Comparison of ENCODE assay signal across 8 cellular contexts in genomic region chr2:238425979-238426567, GRCh38. TPM values are rescaled to one million over a fixed set of nuclear protein-coding genes. Genes with fewer than 3 reads are reported as not detected.
DNase-seq lines count a peak whose midpoint lies in the region; ATAC-seq and TF ChIP-seq lines count a peak whose summit lies in the region.

No MANE protein-coding gene starts in this region.

- no peaks in the 10 kb centered on the region; the same call in 1 of the 2 replicates for H4K20me1 ChIP-seq in OCI-LY3 (ENCODE audit: insufficient read depth, low read length)

- no peaks in the 10 kb centered on the region for H3K27me3 Mint-ChIP-seq in central memory CD8-positive, alpha-beta T cell

- peak overlapping the region; percentile 92 for H3K9ac ChIP-seq in OCI-LY3 (ENCODE audit: low read length)

- H3K27ac ChIP-seq in OCI-LY3 (ENCODE audit: low read length) (peak overlapping the region; percentile 76), left lung (peak overlapping the region; percentile 92 to 98), suprapubic skin (peak overlapping the region; percentile 93)

- peak overlapping the region; percentile 87 for H3K4me3 Mint-ChIP-seq in central memory CD8-positive, alpha-beta T cell

- H3K4me1 ChIP-seq in OCI-LY3 (ENCODE audit: low read length) = peaks cover 9% of the 10 kb centered on the region; the same call in 1 of the 2 replicates
- peaks cover 10 to 30% of the 10 kb centered on the region in 2 donors for H3K4me1 ChIP-seq in left lung
- peaks cover 36% of the 10 kb centered on the region for H3K4me1 ChIP-seq in suprapubic skin

- no peaks in the 10 kb centered on the region for H3K9me3 Mint-ChIP-seq in central memory CD8-positive, alpha-beta T cell

- H3K4me3 ChIP-seq in OCI-LY3 (ENCODE audit: low read length) (peak overlapping the region; percentile 97), left lung (peak overlapping the region; percentile 93 to 97), suprapubic skin (peak overlapping the region; percentile 90)

- peak overlapping the region; percentile 69; the same call in 1 of the 2 replicates for H2AFZ ChIP-seq in OCI-LY3 (ENCODE audit: low read depth, low read length)

- no peak for TF ChIP-seq EP300 in suprapubic skin (IDR thresholded peaks at IDR 0.05)

- H3K36me3 Mint-ChIP-seq in central memory CD8-positive, alpha-beta T cell (ENCODE audit: insufficient read depth) = peaks cover 14% of the 10 kb centered on the region

- TF ChIP-seq CTCF in OCI-LY3 (IDR thresholded peaks at IDR 0.05; ENCODE audit: low read depth, low read length) (no peak), left lung (IDR thresholded peaks at IDR 0.05) (no peak), suprapubic skin (IDR thresholded peaks at IDR 0.05) (no peak)

- peaks cover 46% of the 10 kb centered on the region for H3K4me1 Mint-ChIP-seq in central memory CD8-positive, alpha-beta T cell

- peaks cover 41% of the 10 kb centered on the region for H3K79me2 ChIP-seq in OCI-LY3 (ENCODE audit: low read length)

- ATAC-seq in GM18519 (IDR thresholded peaks at IDR 0.05; ENCODE audit: low FRiP score, unreplicated experiment) (peak; percentile 7), HG03108 (IDR thresholded peaks at IDR 0.05; ENCODE audit: unreplicated experiment) (peak; percentile 4), left lung (peak; percentile 41)
- peak; percentile 8 for ATAC-seq in central memory CD8-positive, alpha-beta T cell (replicated peaks; ENCODE audit: extremely low read depth, poor library complexity, severe bottlenecking)

- H3K36me3 ChIP-seq in OCI-LY3 (replicated peaks; ENCODE audit: low read depth, low read length) (peaks cover 8% of the 10 kb centered on the region), left lung (peaks cover 0 to 10% of the 10 kb centered on the region in 2 donors), suprapubic skin (peaks cover 5% of the 10 kb centered on the region)

- no peak for TF ChIP-seq POLR2A in suprapubic skin (IDR thresholded peaks at IDR 0.05)

- H3K27me3 ChIP-seq in OCI-LY3 (ENCODE audit: low read depth, low read length) = no peaks in the 10 kb centered on the region
- H3K27me3 ChIP-seq in left lung = no peaks in the 10 kb centered on the region
- H3K27me3 ChIP-seq in suprapubic skin = no peaks in the 10 kb centered on the region

- H3K27ac Mint-ChIP-seq in central memory CD8-positive, alpha-beta T cell (ENCODE audit: low read depth) = peak overlapping the region; percentile 88

- 9% methylated on average over 15 of the region's 24 CpGs for WGBS in suprapubic skin

- H3K9me3 ChIP-seq in OCI-LY3 (ENCODE audit: insufficient read depth, low read length) (no peaks in the 10 kb centered on the region), left lung (peaks cover 0 to 4% of the 10 kb centered on the region in 2 donors), suprapubic skin (no peaks in the 10 kb centered on the region)

- DNase-seq in AML-193 (lab: John Stamatoyannopoulos, UW) = peak; percentile 20 to 35
- no peak for DNase-seq in central memory CD8-positive, alpha-beta T cell (ENCODE audit: low spot score in 2 of 2)
- peak; percentile 40 to 83 for DNase-seq in left lung
- no peak for DNase-seq in suprapubic skin (ENCODE audit: low spot score in 2 of 2)
- no peak for DNase-seq in OCI-M2 (lab: John Stamatoyannopoulos, UW; ENCODE audit: unreplicated experiment)

- intact Hi-C loops in left lung (cut with DNase I) = no loop called here

- H3K4me2 ChIP-seq in OCI-LY3 (ENCODE audit: low read length) = peak overlapping the region; percentile 98

RNA-seq across cellular contexts. Expression of gene ASB1, which starts 0.7 kb away (rescaled TPM):
- 10 to 100 TPM; 16.6 to 27.0 TPM for total RNA-seq in left lung
- total RNA-seq in suprapubic skin = 10 to 100 TPM; 17.1 to 48.8 (median 22.1) TPM

Comparison
In these comparisons a context has a peak if more than half of its experiments do, and no peak if none do; other contexts are left out.
1. DNase-seq: peak in AML-193 (2 of 2) and left lung (2 of 2); none in central memory CD8-positive, alpha-beta T cell (0 of 2), suprapubic skin (0 of 2) and OCI-M2 (single experiment).
2. Peak in every context shown above with its lines, with median percentiles within 50 percentile points of each other: ATAC-seq, H3K27ac ChIP-seq and H3K4me3 ChIP-seq.